ENCODE assay signal across 26 cellular contexts in the genomic region with DNA sequence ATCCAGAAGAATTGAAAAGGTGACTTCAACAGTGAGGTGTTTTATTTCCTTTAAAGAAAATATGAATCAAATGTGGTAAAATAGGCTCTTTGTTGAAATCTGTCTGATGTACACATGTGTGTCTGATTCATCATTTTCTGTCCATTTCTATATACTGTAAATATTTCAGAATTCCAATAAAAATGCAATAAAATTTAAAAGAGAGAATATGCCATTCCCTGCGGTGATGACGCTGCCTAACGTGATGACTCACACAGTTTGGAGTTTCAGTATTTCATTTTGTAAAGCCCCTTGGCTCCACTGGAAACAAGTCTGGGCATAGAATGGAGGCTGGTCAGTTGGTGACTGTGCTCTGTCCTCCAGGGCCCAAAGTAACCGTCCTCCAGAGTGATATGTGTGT.
DNase-seq lines count a peak whose midpoint lies in the region; ATAC-seq and TF ChIP-seq lines count a peak whose summit lies in the region.
"Had no signal": no experiment of that assay in that cellular context is flagged by ENCODE, and none has a peak within 500 bp of the region (broad histone marks: within the 10 kb centered on the region; RNA-seq: fewer than 3 reads in every experiment).

No MANE protein-coding gene starts in this region.

- peak overlapping the region; percentile 17; the same call in 1 of the 2 replicates for H3K27ac ChIP-seq in SJCRH30
- H3K27ac ChIP-seq: BLaER1 treated with 17β-estradiol and CSF1 and Interleukin-3, amounts not matched to agents 10 nM and 100 nM; brain microvascular endothelial cell; coronary artery; hepatocyte; spleen; stomach; upper lobe of left lung; VCaP had no signal

- DNase-seq in A172 (ENCODE audit: low spot score) (peak; percentile 72), HFF-Myc (ENCODE audit: extremely low read depth, low read depth) (peak; percentile 65), SJCRH30 (peak; percentile 23 to 44), fibroblast of mammary gland (ENCODE audit: low read depth) (peak; percentile 4), dedifferentiated amniotic fluid mesenchymal stem cell (ENCODE audit: extremely low spot score) (no peak), HEK293T (ENCODE audit: extremely low spot score) (no peak), NCI-H1930 (lab: John Stamatoyannopoulos, UW) (no peak)
- DNase-seq: activated CD4-positive, alpha-beta T cell treated with anti-CD3 and anti-CD28 coated beads, Interleukin-2, amount 50 U/mL, for 4 hours; activated CD8-positive, alpha-beta memory T cell treated with anti-CD3 and anti-CD28 coated beads, Interleukin-2, amount 50 U/mL, for 48 hours; activated effector memory CD4-positive, alpha-beta T cell treated with Interleukin-2 at 50 U/mL for 16 hours; brain microvascular endothelial cell; NCI-H146; NCI-H2171; NCI-H69; SHP77; spleen; stimulated activated CD4-positive, alpha-beta T cell treated with anti-CD3 and anti-CD28 coated beads, Interleukin-4, amount 100 ng/mL, for 4 hours; stomach; T-helper 17 cell; upper lobe of left lung had no signal

- H3K36me3 ChIP-seq in SJCRH30 = no peaks in the 10 kb centered on the region
- H3K36me3 ChIP-seq: BLaER1 treated with 17β-estradiol and CSF1 and Interleukin-3, amounts not matched to agents 10 nM and 100 nM; brain microvascular endothelial cell; spleen; stomach; upper lobe of left lung had no signal

- ATAC-seq in GM18867 (IDR thresholded peaks at IDR 0.05; ENCODE audit: unreplicated experiment) = no peak
- ATAC-seq: T-helper 17 cell had no signal

- H3K9me3 ChIP-seq in SJCRH30 (replicated peaks) = no peaks in the 10 kb centered on the region
- H3K9me3 ChIP-seq: spleen, upper lobe of left lung had no signal

- POLR2A ChIA-PET in HEK293T (lab: Yijun Ruan, JAX) = no interaction called here

- CTCF ChIA-PET in HEK293T (lab: Yijun Ruan, JAX) = no interaction called here

- no peaks in the 10 kb centered on the region for H3K27me3 ChIP-seq in SJCRH30
- H3K27me3 ChIP-seq: BLaER1 treated with 17β-estradiol and CSF1 and Interleukin-3, amounts not matched to agents 10 nM and 100 nM; brain microvascular endothelial cell; hepatocyte; spleen; stomach; upper lobe of left lung had no signal

- no peak overlapping the region for H3K4me3 ChIP-seq in HFF-Myc (replicated peaks; ENCODE audit: low read depth, low read length)
- no peak overlapping the region for H3K4me3 ChIP-seq in SJCRH30
- H3K4me3 ChIP-seq in fibroblast of mammary gland (ENCODE audit: control insufficient read depth, low read depth, low read length) = no peak overlapping the region
- H3K4me3 ChIP-seq: BLaER1 treated with 17β-estradiol and CSF1 and Interleukin-3, amounts not matched to agents 10 nM and 100 nM; coronary artery; hepatocyte; lung; spleen; stomach; upper lobe of left lung had no signal

- peaks cover 11% of the 10 kb centered on the region for H3K4me1 ChIP-seq in SJCRH30
- H3K4me1 ChIP-seq: spleen, stomach, upper lobe of left lung had no signal

- TF ChIP-seq CTCF in HFF-Myc (IDR thresholded peaks at IDR 0.05; ENCODE audit: low read depth, low read length, missing control alignments) (no peak), fibroblast of mammary gland (conservative IDR thresholded peaks at IDR 0.05; ENCODE audit: control insufficient read depth, insufficient read depth, low read depth, low read length) (no peak)

TF ChIP-seq in HEK293T, 16 proteins besides CTCF, POLR2A, EP300 and RAD21:
- TF ChIP-seq HDGF (IDR thresholded peaks at IDR 0.05; ENCODE audit: borderline replicate concordance) (no peak), ARNT (IDR thresholded peaks at IDR 0.05) (no peak), LEF1 (IDR thresholded peaks at IDR 0.05; ENCODE audit: borderline replicate concordance) (no peak), TARDBP (IDR thresholded peaks at IDR 0.05) (no peak), BHLHE40 (IDR thresholded peaks at IDR 0.05; ENCODE audit: borderline replicate concordance) (no peak), FOXA1 (IDR thresholded peaks at IDR 0.05) (no peak), CTBP1 (IDR thresholded peaks at IDR 0.05; ENCODE audit: borderline replicate concordance) (no peak), ZNF384 (IDR thresholded peaks at IDR 0.05) (no peak), NFRKB (IDR thresholded peaks at IDR 0.05) (no peak), FOXK2 (IDR thresholded peaks at IDR 0.05) (no peak), FOXM1 (IDR thresholded peaks at IDR 0.05; ENCODE audit: borderline replicate concordance) (no peak), L3MBTL2 (conservative IDR thresholded peaks at IDR 0.05) (no peak), SP1 (IDR thresholded peaks at IDR 0.05) (no peak)

Comparison
In these comparisons a context has a peak if more than half of its experiments do, and no peak if none do; other contexts are left out.
1. DNase-seq: peak in A172 (single experiment), HFF-Myc (single experiment), SJCRH30 (2 of 2) and fibroblast of mammary gland (single experiment); none in dedifferentiated amniotic fluid mesenchymal stem cell (single experiment), HEK293T (single experiment) and NCI-H1930 (0 of 2).